8 cellular contexts compared by ENCODE assay signal in genomic region chr16:67529639-67530012, GRCh38. TPM values are rescaled to one million over a fixed set of nuclear protein-coding genes. Genes with fewer than 3 reads are reported as not detected.
DNase-seq lines count a peak whose midpoint lies in the region; ATAC-seq and TF ChIP-seq lines count a peak whose summit lies in the region.

No MANE protein-coding gene starts in this region.

- H3K27me3 ChIP-seq in RWPE2 (ENCODE audit: insufficient read depth, poor library complexity, severe bottlenecking) (no peaks in the 10 kb centered on the region), esophagus (ENCODE audit: control insufficient read depth in 1 of 2, insufficient read depth in 2 of 2, low read length in 2 of 2) (no peaks in the 10 kb centered on the region), neuron (ENCODE audit: insufficient read depth, low read length) (no peaks in the 10 kb centered on the region)

- TF ChIP-seq CTCF in GM12865 (IDR thresholded peaks at IDR 0.05; ENCODE audit: insufficient read depth, low read depth, low read length, missing control alignments) (no peak), RWPE2 (IDR thresholded peaks at IDR 0.05; ENCODE audit: poor library complexity, severe bottlenecking) (no peak), GM20000 (IDR thresholded peaks at IDR 0.05; ENCODE audit: extremely low read depth, missing control alignments) (no peak)

- WGBS in esophagus, 2 donors = 8 to 10% methylated on average over 15 of the region's 15 CpGs

- peak; percentile 24; the same call in 2 of the 3 replicates for ATAC-seq in RWPE2 (ENCODE audit: low read depth)
- no peak for ATAC-seq in GM18511 (IDR thresholded peaks at IDR 0.05; ENCODE audit: unreplicated experiment)
- ATAC-seq in HG03571 (IDR thresholded peaks at IDR 0.05; ENCODE audit: unreplicated experiment) = no peak

- H3K4me3 ChIP-seq in GM12865 (ENCODE audit: low read depth, low read length) (peak overlapping the region; percentile 51), RWPE2 (ENCODE audit: severe bottlenecking) (peak overlapping the region; percentile 50), esophagus (ENCODE audit: low read depth in 1 of 2, low read length in 2 of 2) (peak overlapping the region; percentile 43 to 61), neuron (ENCODE audit: low read length) (peak overlapping the region; percentile 89)

- H3K4me1 ChIP-seq in RWPE2 (ENCODE audit: insufficient read depth, poor library complexity, severe bottlenecking) = peaks cover 3% of the 10 kb centered on the region
- H3K4me1 ChIP-seq in esophagus (ENCODE audit: control insufficient read depth in 2 of 2, insufficient read depth in 2 of 2, low read length in 1 of 2) = peaks cover 0 to 7% of the 10 kb centered on the region in 2 donors
- H3K4me1 ChIP-seq in neuron (ENCODE audit: insufficient read depth, low read length) = peaks cover 24% of the 10 kb centered on the region

- H2AFZ ChIP-seq in neuron (ENCODE audit: low read depth, low read length) = peak overlapping the region; percentile 68

- DNase-seq in GM12865 (ENCODE audit: low read depth) = no peak
- no peak for DNase-seq in RWPE2 (ENCODE audit: low spot score)
- DNase-seq in stimulated activated CD8-positive, alpha-beta memory T cell treated with anti-CD3 and anti-CD28 coated beads, Interleukin-4, amount 100 ng/mL, for 48 hours = no peak
- no peak for DNase-seq in GM20000 (ENCODE audit: low spot score)

- H3K27ac ChIP-seq in RWPE2 (ENCODE audit: poor library complexity, severe bottlenecking) (peak overlapping the region; percentile 56), esophagus (ENCODE audit: low read depth in 2 of 2, low read length in 1 of 2) (peak overlapping the region; percentile 76 to 77)

- H3K36me3 ChIP-seq in RWPE2 (ENCODE audit: low read depth) = peaks cover 5% of the 10 kb centered on the region; the same call in 1 of the 2 replicates
- H3K36me3 ChIP-seq in esophagus (ENCODE audit: control insufficient read depth in 2 of 2, insufficient read depth in 2 of 2, low read length in 1 of 2) = no peaks in the 10 kb centered on the region
- H3K36me3 ChIP-seq in neuron (ENCODE audit: insufficient read depth, low read length) = no peaks in the 10 kb centered on the region

- no peaks in the 10 kb centered on the region for H3K9me3 ChIP-seq in RWPE2 (ENCODE audit: severe bottlenecking)
- no peaks in the 10 kb centered on the region for H3K9me3 ChIP-seq in esophagus (ENCODE audit: control insufficient read depth in 2 of 2, insufficient read depth in 1 of 2, low read depth in 1 of 2, low read length in 1 of 2)
- H3K9me3 ChIP-seq in neuron (ENCODE audit: low read length) = no peaks in the 10 kb centered on the region

RNA-seq across cellular contexts. Expression of gene RIPOR1, which starts 1.0 kb away (rescaled TPM):
- polyA plus RNA-seq in esophagus = 10 to 100 TPM; 12.7 to 14.9 TPM

RNA-seq across cellular contexts. Expression of gene CTCF, which starts 32.7 kb away (rescaled TPM):
- 10 to 100 TPM; 16.9 to 21.3 TPM for polyA plus RNA-seq in esophagus

RNA-seq across cellular contexts. Expression of gene AGRP, which starts 46.3 kb away (rescaled TPM):
- not detected for polyA plus RNA-seq in esophagus

RNA-seq across cellular contexts. Expression of gene ATP6V0D1, which starts 48.7 kb away (rescaled TPM):
- 10 to 100 TPM; 17.0 to 78.1 TPM for polyA plus RNA-seq in esophagus
